ENCODE assay signal across 1 cellular context in genomic region chr19:45793178-45793564, GRCh38.
TF ChIP-seq lines count a peak whose summit lies in the region.

No MANE protein-coding gene starts in this region.

TF ChIP-seq in endothelial cell of umbilical vein, 7 proteins besides CTCF, POLR2A, EP300 and RAD21:
- TF ChIP-seq MYC (IDR thresholded peaks at IDR 0.05; ENCODE audit: low read depth, low read length): no peak
- TF ChIP-seq POLR2AphosphoS5 (IDR thresholded peaks at IDR 0.05; ENCODE audit: insufficient read depth, low read depth, low read length): no peak
- TF ChIP-seq JUN (IDR thresholded peaks at IDR 0.05; ENCODE audit: borderline replicate concordance, insufficient read depth, insufficient read length, low read depth): no peak
- no peak for TF ChIP-seq FOS (IDR thresholded peaks at IDR 0.05; ENCODE audit: borderline replicate concordance, insufficient read depth, low read length)
- TF ChIP-seq MAX (IDR thresholded peaks at IDR 0.05; ENCODE audit: insufficient read depth, insufficient read length): no peak
- no peak for TF ChIP-seq EZH2 (IDR thresholded peaks at IDR 0.05; ENCODE audit: borderline replicate concordance, low read depth, low read length, severe bottlenecking)
